Comparison of ENCODE assay signal across 10 cellular contexts in genomic region chr15:89016549-89017041, GRCh38.
DNase-seq lines count a peak whose midpoint lies in the region; ATAC-seq, FAIRE-seq and TF ChIP-seq lines count a peak whose summit lies in the region.
"Had no signal": no experiment of that assay in that cellular context is flagged by ENCODE, and none has a peak within 500 bp of the region (broad histone marks: within the 10 kb centered on the region; RNA-seq: fewer than 3 reads in every experiment).

No MANE protein-coding gene starts in this region.

- dilution Hi-C loops in keratinocyte (cut with MboI; ENCODE audit: extremely low pct_ligation_motif_present, low sequenced_read_pairs), result no loop called here

- FAIRE-seq in astrocyte (lab: Jason Lieb, UNC) (no peak), keratinocyte (lab: Jason Lieb, UNC) (peak; percentile 66)

- CTCF ChIA-PET in T-cell (lab: Charles Lee), result interaction anchor here in 1 of 2 donors (1.0 to 1.6 kb wide), 2 partner anchors 112 kb away, joined by 5 to 8 read pairs; no protein-coding TSS in a partner anchor

- intact Hi-C loops in upper lobe of right lung (cut with DNase I), result loop anchor here (10.0 kb wide), 1 partner anchor 112 kb away; no protein-coding TSS in a partner anchor

- DNase-seq in activated naive CD4-positive, alpha-beta T cell (lab: John Stamatoyannopoulos, UW), result no peak
- peak; percentile 73 for DNase-seq in astrocyte (ENCODE audit: low read depth)
- peak; percentile 60 for DNase-seq in keratinocyte (ENCODE audit: low read depth, low spot score)
- peak; percentile 26 for DNase-seq in upper lobe of right lung
- no peak for DNase-seq in T-cell
- DNase-seq: activated CD4-positive, alpha-beta memory T cell treated with anti-CD3 and anti-CD28 coated beads, Interleukin-2, amount 10 ng/mL, durations not matched to agents 7 days and 5 days; retina had no signal

- no peaks in the 10 kb centered on the region for H4K20me1 ChIP-seq in astrocyte (ENCODE audit: insufficient read depth, low read length)
- no peaks in the 10 kb centered on the region for H4K20me1 ChIP-seq in keratinocyte (ENCODE audit: control insufficient read depth, extremely low read depth, insufficient read depth, low read length)

- peak overlapping the region; percentile 24 for H3K4me3 Mint-ChIP-seq in activated naive CD4-positive, alpha-beta T cell treated with anti-CD3 and anti-CD28 coated beads, Interleukin-2, amount 50 U/mL, for 24 hours
- H3K4me3 Mint-ChIP-seq in astrocyte (ENCODE audit: unreplicated experiment) (no peak overlapping the region), T-cell (no peak overlapping the region)

- H3K4me3 ChIP-seq in astrocyte (ENCODE audit: insufficient read depth, low read depth, low read length) (no peak overlapping the region), keratinocyte (ENCODE audit: control insufficient read depth in 2 of 3, extremely low read depth in 1 of 3, insufficient read depth in 2 of 3, low read depth in 1 of 3, low read length in 3 of 3) (peak overlapping the region; percentile 8 to 47 (median 44)), upper lobe of right lung (no peak overlapping the region)

- H3K27me3 ChIP-seq in astrocyte (ENCODE audit: insufficient read depth, low read length) (no peaks in the 10 kb centered on the region), keratinocyte (ENCODE audit: control insufficient read depth, extremely low read depth, insufficient read depth, low read length) (no peaks in the 10 kb centered on the region), upper lobe of right lung (no peaks in the 10 kb centered on the region)

- H3K36me3 ChIP-seq in astrocyte (ENCODE audit: insufficient read depth, low read length) (no peaks in the 10 kb centered on the region), keratinocyte (ENCODE audit: control insufficient read depth in 2 of 2, extremely low read depth in 1 of 2, insufficient read depth in 2 of 2, low read length in 2 of 2) (no peaks in the 10 kb centered on the region), upper lobe of right lung (no peaks in the 10 kb centered on the region)

- peaks cover 2% of the 10 kb centered on the region for H3K27me3 Mint-ChIP-seq in activated naive CD4-positive, alpha-beta T cell treated with anti-CD3 and anti-CD28 coated beads, Interleukin-2, amount 50 U/mL, for 24 hours
- H3K27me3 Mint-ChIP-seq in astrocyte (ENCODE audit: low read depth, unreplicated experiment) (no peaks in the 10 kb centered on the region), T-cell (peaks cover 4 to 12% of the 10 kb centered on the region in 2 donors)

- no peaks in the 10 kb centered on the region for H3K9me1 ChIP-seq in keratinocyte (ENCODE audit: control insufficient read depth, extremely low read depth, insufficient read depth, low read length)

- TF ChIP-seq CTCF in astrocyte (IDR thresholded peaks at IDR 0.05; ENCODE audit: insufficient read depth, low read depth, low read length), result no peak
- no peak for TF ChIP-seq CTCF in keratinocyte (optimal IDR thresholded peaks at IDR 0.05 in 1 of 3, IDR thresholded peaks at IDR 0.05 in 1 of 3, conservative IDR thresholded peaks at IDR 0.05 in 1 of 3; ENCODE audit: extremely low read depth in 1 of 3, insufficient read depth in 2 of 3, low read length in 3 of 3)
- TF ChIP-seq CTCF in upper lobe of right lung (IDR thresholded peaks at IDR 0.05), result no peak

- H3K4me2 ChIP-seq in astrocyte (ENCODE audit: low read length), result peak overlapping the region; percentile 86
- peak overlapping the region; percentile 60 for H3K4me2 ChIP-seq in keratinocyte (ENCODE audit: control insufficient read depth, extremely low read depth, insufficient read depth, low read depth, low read length)

- ATAC-seq in upper lobe of right lung, result no peak
- ATAC-seq in HG02938 (IDR thresholded peaks at IDR 0.05; ENCODE audit: unreplicated experiment), result no peak
- ATAC-seq in T-cell (replicated peaks in 1 of 4), result no peak
- ATAC-seq in HG03039 (IDR thresholded peaks at IDR 0.05; ENCODE audit: unreplicated experiment), result no peak

- H3K79me2 ChIP-seq in astrocyte (ENCODE audit: insufficient read depth, low read length) (no peaks in the 10 kb centered on the region), keratinocyte (ENCODE audit: control insufficient read depth, insufficient read depth, low read length) (no peaks in the 10 kb centered on the region)

- H3K36me3 Mint-ChIP-seq in activated naive CD4-positive, alpha-beta T cell treated with anti-CD3 and anti-CD28 coated beads, Interleukin-2, amount 50 U/mL, for 24 hours, result no peaks in the 10 kb centered on the region
- H3K36me3 Mint-ChIP-seq in astrocyte (ENCODE audit: low read depth, unreplicated experiment) (no peaks in the 10 kb centered on the region), T-cell (no peaks in the 10 kb centered on the region)

- peaks cover 13% of the 10 kb centered on the region for H3K4me1 ChIP-seq in astrocyte (ENCODE audit: insufficient read depth, low read length)
- H3K4me1 ChIP-seq in keratinocyte (ENCODE audit: control insufficient read depth, extremely low read depth, insufficient read depth, low read length), result peaks cover 17% of the 10 kb centered on the region
- H3K4me1 ChIP-seq in upper lobe of right lung, result peaks cover 35% of the 10 kb centered on the region

- no peaks in the 10 kb centered on the region for H3K9me3 Mint-ChIP-seq in activated naive CD4-positive, alpha-beta T cell treated with anti-CD3 and anti-CD28 coated beads, Interleukin-2, amount 50 U/mL, for 24 hours
- peaks cover 8% of the 10 kb centered on the region for H3K9me3 Mint-ChIP-seq in astrocyte (ENCODE audit: unreplicated experiment)
- no peaks in the 10 kb centered on the region for H3K9me3 Mint-ChIP-seq in T-cell
- H3K9me3 Mint-ChIP-seq: activated CD4-positive, alpha-beta memory T cell treated with anti-CD3 and anti-CD28 coated beads, Interleukin-2, amount 10 ng/mL, durations not matched to agents 7 days and 5 days had no signal

- peaks cover 12% of the 10 kb centered on the region for H3K4me1 Mint-ChIP-seq in activated naive CD4-positive, alpha-beta T cell treated with anti-CD3 and anti-CD28 coated beads, Interleukin-2, amount 50 U/mL, for 24 hours
- H3K4me1 Mint-ChIP-seq in astrocyte (ENCODE audit: low read depth, unreplicated experiment) (peaks cover 11% of the 10 kb centered on the region), T-cell (peaks cover 8 to 13% (median 8%) of the 10 kb centered on the region in 3 donors)

- peaks cover 5% of the 10 kb centered on the region for H3K9me3 ChIP-seq in astrocyte (ENCODE audit: insufficient read depth, low read depth, low read length)
- H3K9me3 ChIP-seq in keratinocyte (ENCODE audit: control insufficient read depth, low read depth, low read length), result no peaks in the 10 kb centered on the region
- no peaks in the 10 kb centered on the region for H3K9me3 ChIP-seq in upper lobe of right lung

- peak overlapping the region; percentile 96 for H2AFZ ChIP-seq in astrocyte (ENCODE audit: low read depth, low read length)
- peak overlapping the region; percentile 60 for H2AFZ ChIP-seq in keratinocyte (ENCODE audit: control insufficient read depth, low read length)

- POLR2A ChIA-PET in T-cell (lab: Charles Lee), result no interaction called here

- H3K9ac ChIP-seq in astrocyte (ENCODE audit: low read length) (peak overlapping the region; percentile 8), keratinocyte (ENCODE audit: control insufficient read depth, extremely low read depth, insufficient read depth, low read length) (peak overlapping the region; percentile 38)

- no peak overlapping the region for H3K27ac Mint-ChIP-seq in activated naive CD4-positive, alpha-beta T cell treated with anti-CD3 and anti-CD28 coated beads, Interleukin-2, amount 50 U/mL, for 24 hours
- H3K27ac Mint-ChIP-seq in astrocyte (ENCODE audit: unreplicated experiment), result no peak overlapping the region
- no peak overlapping the region for H3K27ac Mint-ChIP-seq in T-cell

- H3K27ac ChIP-seq in astrocyte (ENCODE audit: low read depth, low read length) (no peak overlapping the region), keratinocyte (ENCODE audit: control insufficient read depth, insufficient read depth, low read length) (peak overlapping the region; percentile 47), upper lobe of right lung (no peak overlapping the region)

Comparison
In these comparisons a context has a peak if more than half of its experiments do, and no peak if none do; other contexts are left out.
1. DNase-seq: peak in astrocyte (single experiment), keratinocyte (single experiment) and upper lobe of right lung (single experiment); none in activated naive CD4-positive, alpha-beta T cell (0 of 4) and T-cell (0 of 34).
2. H3K4me3 ChIP-seq: peak in keratinocyte (3 of 3); none in astrocyte (single experiment) and upper lobe of right lung (single experiment).